In the genomic region with DNA sequence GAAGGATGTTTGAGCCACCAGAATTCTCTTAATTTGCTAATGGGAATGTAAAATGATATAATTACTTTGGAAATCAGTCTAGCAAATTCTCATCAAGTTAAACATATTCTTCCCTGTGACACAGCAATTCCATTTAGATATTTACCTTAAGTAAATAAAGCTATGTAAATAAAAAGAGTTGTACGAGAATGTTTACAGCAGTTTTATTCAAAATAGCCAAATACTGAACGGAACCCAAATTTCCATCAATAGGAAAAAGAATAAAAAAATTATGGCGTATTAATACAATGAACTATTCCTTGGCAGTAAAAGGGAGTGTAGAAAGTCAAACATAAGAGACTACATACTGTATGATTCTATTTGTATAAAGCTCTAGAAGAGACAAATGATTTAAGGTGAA, we compare ENCODE assay signal across 22 cellular contexts. TPM values are rescaled to one million over a fixed set of nuclear protein-coding genes. Genes with fewer than 3 reads are reported as not detected.
A peak's percentile ranks its signal among the peaks of the same experiment; 100 is the strongest.
DNase-seq lines count a peak whose midpoint lies in the region; ATAC-seq, FAIRE-seq and TF ChIP-seq lines count a peak whose summit lies in the region.
"Had no signal": no experiment of that assay in that cellular context is flagged by ENCODE, and none has a peak within 500 bp of the region (broad histone marks: within the 10 kb centered on the region; RNA-seq: fewer than 3 reads in every experiment).

No MANE protein-coding gene starts in this region.

- no TSS peak for BruUV-seq in HepG2 (replicated peaks; lab: Mats Ljungman, UMichigan)

- CTCF ChIA-PET in HepG2 (lab: Yijun Ruan, JAX; ENCODE audit: low intra/inter-chr PET ratio, low total read pairs), result no interaction called here

- H3K79me2 ChIP-seq in HepG2 (ENCODE audit: insufficient read depth, low read length), result no peaks in the 10 kb centered on the region

- no peak for TF ChIP-seq RAD21 in HepG2 (CRISPR knock-in tag; IDR thresholded peaks at IDR 0.05)

- H3K36me3 ChIP-seq in HepG2 (replicated peaks in 1 of 2; ENCODE audit: control insufficient read depth in 1 of 2, insufficient read depth in 2 of 2, low read length in 2 of 2) (peaks cover 3 to 32% of the 10 kb centered on the region in 2 experiments; a peak in 4 of 5 replicates), right lobe of liver (no peaks in the 10 kb centered on the region)

- H4K20me1 ChIP-seq in HepG2 (ENCODE audit: insufficient read depth, low read length), result no peaks in the 10 kb centered on the region
- H4K20me1 ChIP-seq: BLaER1 treated with 17β-estradiol and CSF1 and Interleukin-3, amounts not matched to agents 10 nM and 100 nM had no signal

- no peak overlapping the region for H2AFZ ChIP-seq in HepG2 (ENCODE audit: low read length)
- H2AFZ ChIP-seq: GM23338 had no signal

- in situ Hi-C loops in HepG2 (cut with HindIII; ENCODE audit: extremely low pct_ligation_motif_present, low pct_unique_long_range_greater_than_20kb) (no loop called here), ACHN (cut with HindIII; ENCODE audit: low pct_ligation_motif_present, low pct_unique_long_range_greater_than_20kb, low sequenced_read_pairs) (no loop called here)

- H3K9ac ChIP-seq in HepG2 (ENCODE audit: insufficient read depth, low read depth, low read length), result no peak overlapping the region
- H3K9ac ChIP-seq: BLaER1 treated with 17β-estradiol and CSF1 and Interleukin-3, amounts not matched to agents 10 nM and 100 nM had no signal

- no peak for TF ChIP-seq POLR2A in HepG2 (IDR thresholded peaks at IDR 0.05; ENCODE audit: insufficient read depth in 1 of 2, low read depth in 2 of 2, low read length in 2 of 2)
- no peak for TF ChIP-seq POLR2A in right lobe of liver (IDR thresholded peaks at IDR 0.05)

- H3K4me1 ChIP-seq in HepG2 (ENCODE audit: insufficient read depth, low read length) (no peaks in the 10 kb centered on the region), right lobe of liver (no peaks in the 10 kb centered on the region), foreskin keratinocyte (peaks cover 22% of the 10 kb centered on the region)
- H3K4me1 ChIP-seq: BE2C had no signal

- 95% methylated on average over 3 of the region's 3 CpGs for WGBS in HepG2 (ENCODE audit: low lambda C conversion rate)
- WGBS in right lobe of liver (ENCODE audit: insufficient coverage, low coverage, low lambda C conversion rate, missing lambda C conversion rate), result 81% methylated on average over 3 of the region's 3 CpGs

- intact Hi-C loops in HepG2 (cut with micrococcal nuclease; ENCODE audit: unreplicated experiment) (no loop called here), right lobe of liver (cut with DNase I) (no loop called here)

- FAIRE-seq in HepG2 (lab: Jason Lieb, UNC), result no peak
- peak; percentile 25 for FAIRE-seq in G401.6 (lab: Jason Lieb, UNC)
- FAIRE-seq: D721Med, GM12891, GM18507 had no signal

- ATAC-seq in HepG2, result no peak
- ATAC-seq in right lobe of liver, result no peak
- ATAC-seq in foreskin keratinocyte, result no peak
- ATAC-seq: GM23338 had no signal

- POLR2A ChIA-PET in HepG2 (lab: Yijun Ruan, JAX), result no interaction called here

- no peak for DNase-seq in HepG2 (ENCODE audit: low spot score)
- DNase-seq in right lobe of liver, result no peak
- peak; percentile 56 for DNase-seq in LNCaP clone FGC (ENCODE audit: low read depth)
- DNase-seq in foreskin keratinocyte, result no peak
- DNase-seq in stimulated activated CD4-positive, alpha-beta T cell treated with anti-CD3 and anti-CD28 coated beads, Interleukin-12 subunit alpha, Interleukin-12 subunit beta, amount 100 ng/mL, for 4 hours, result no peak
- no peak for DNase-seq in activated effector memory CD4-positive, alpha-beta T cell treated with anti-CD3 and anti-CD28 coated beads, Interleukin-2, amount 50 U/mL, for 16 hours
- DNase-seq in ACHN, result no peak
- DNase-seq: AML-193; BE2C; CD4-positive, alpha-beta T cell; CD8-positive, alpha-beta memory T cell; DMS 273 treated with DMSO at 0.1 percent for 48 hours; DMS79; EL; GF-D8; H9 had no signal

- H3K27ac ChIP-seq in HepG2 (ENCODE audit: extremely low read length, insufficient read depth, low read length) (no peak overlapping the region), right lobe of liver (no peak overlapping the region), foreskin keratinocyte (peak overlapping the region; percentile 22)
- H3K27ac ChIP-seq: BLaER1 treated with 17β-estradiol and CSF1 and Interleukin-3, amounts not matched to agents 10 nM and 100 nM had no signal

- TF ChIP-seq EP300 in HepG2 (IDR thresholded peaks at IDR 0.05; ENCODE audit: low read depth in 2 of 2, low read length in 2 of 2) (no peak), HepG2 (CRISPR knock-in tag; IDR thresholded peaks at IDR 0.05; ENCODE audit: borderline replicate concordance) (no peak)

- TF ChIP-seq CTCF in HepG2 (CRISPR knock-in tag; IDR thresholded peaks at IDR 0.05) (no peak), right lobe of liver (IDR thresholded peaks at IDR 0.05) (no peak), LNCaP clone FGC (IDR thresholded peaks at IDR 0.05; ENCODE audit: control insufficient read depth, extremely low read depth, insufficient read depth) (no peak), foreskin keratinocyte (conservative IDR thresholded peaks at IDR 0.05) (no peak)

- H3K9me3 ChIP-seq in HepG2 (ENCODE audit: low read length) (no peaks in the 10 kb centered on the region), right lobe of liver (no peaks in the 10 kb centered on the region)
- H3K9me3 ChIP-seq: BE2C had no signal

- no peaks in the 10 kb centered on the region for H3K27me3 ChIP-seq in HepG2 (ENCODE audit: control insufficient read depth in 1 of 2, insufficient read depth in 2 of 2, low read length in 2 of 2)
- H3K27me3 ChIP-seq in right lobe of liver, result no peaks in the 10 kb centered on the region
- no peaks in the 10 kb centered on the region for H3K27me3 ChIP-seq in foreskin keratinocyte
- H3K27me3 ChIP-seq: BE2C; BLaER1 treated with 17β-estradiol and CSF1 and Interleukin-3, amounts not matched to agents 10 nM and 100 nM had no signal

- no peak overlapping the region for H3K4me2 ChIP-seq in HepG2 (ENCODE audit: low read depth, low read length)
- H3K4me2 ChIP-seq: BLaER1 treated with 17β-estradiol and CSF1 and Interleukin-3, amounts not matched to agents 10 nM and 100 nM; GM23338 had no signal

- H3K4me3 ChIP-seq in HepG2 (replicated peaks in 1 of 3; ENCODE audit: insufficient read depth in 1 of 3, low read depth in 2 of 3, low read length in 3 of 3) (no peak overlapping the region), right lobe of liver (no peak overlapping the region), LNCaP clone FGC (ENCODE audit: low read depth, low read length) (no peak overlapping the region; the same call in 1 of the 2 replicates)
- H3K4me3 ChIP-seq: BLaER1 treated with 17β-estradiol and CSF1 and Interleukin-3, amounts not matched to agents 10 nM and 100 nM; GM23338 had no signal

RNA-seq across cellular contexts. Expression of a gene that starts 45.8 kb away (rescaled TPM):
- total RNA-seq in HepG2 (2016; rRNA removed; fragmentation: Illumina TruSeq; extraction: Trizol), result 19.8 and 38.0 TPM in 2 replicates
- 1.2 and 1.5 TPM in 2 replicates for total RNA-seq in HepG2 (2016; cell fraction: cytosol; rRNA removed; fragmentation: Illumina TruSeq; extraction: Trizol; ENCODE audit: low read depth)
- total RNA-seq in HepG2 (2016; cell fraction: insoluble cytoplasmic fraction; rRNA removed; fragmentation: Illumina TruSeq; extraction: Trizol), result 17.1 and 31.3 TPM in 2 replicates
- 3.9 and 4.1 TPM in 2 replicates for total RNA-seq in HepG2 (2016; cell fraction: membrane; rRNA removed; fragmentation: Illumina TruSeq; extraction: Trizol)
- 39.1 and 41.0 TPM in 2 replicates for total RNA-seq in HepG2 (2016; cell fraction: nucleus; rRNA removed; fragmentation: Illumina TruSeq; extraction: Trizol)
- polyA plus RNA-seq in HepG2 (2011; rRNA removed), result 1.1 and 2.1 TPM in 2 replicates
- polyA plus RNA-seq in HepG2 (2011; cell fraction: cytosol; rRNA removed), result 0.63 and 0.66 TPM in 2 replicates
- 1.4 and 2.0 TPM in 2 replicates for polyA plus RNA-seq in HepG2 (2011; cell fraction: nucleus; rRNA removed)
- 1.9 and 5.7 TPM in 2 replicates for polyA plus RNA-seq in HepG2 (2012)
- polyA plus RNA-seq in HepG2 (2016; cell fraction: cytosol; fragmentation: Illumina TruSeq; extraction: Trizol; ENCODE audit: low read depth), result 0.17 and 0.21 TPM in 2 replicates
- 13.6 and 16.1 TPM in 2 replicates for polyA plus RNA-seq in HepG2 (2016; cell fraction: insoluble cytoplasmic fraction; fragmentation: Illumina TruSeq; extraction: Trizol; ENCODE audit: low read depth)
- polyA plus RNA-seq in HepG2 (2016; cell fraction: membrane; fragmentation: Illumina TruSeq; extraction: Trizol; ENCODE audit: low read depth), result 0.65 and 0.90 TPM in 2 replicates
- 23.5 and 24.3 TPM in 2 replicates for polyA plus RNA-seq in HepG2 (2016; cell fraction: nucleus; fragmentation: Illumina TruSeq; extraction: Trizol; ENCODE audit: insufficient read depth, low read depth)
- 3.1 and 4.2 TPM in 2 replicates for polyA minus RNA-seq in HepG2 (2011; rRNA and poly(A)+ RNA removed; ENCODE audit: low replicate concordance)
- 2.8 and 4.2 TPM in 2 replicates for polyA minus RNA-seq in HepG2 (2011; cell fraction: cytosol; rRNA and poly(A)+ RNA removed)
- polyA minus RNA-seq in HepG2 (2011; cell fraction: nucleus; rRNA and poly(A)+ RNA removed), result 20.9 and 24.8 TPM in 2 replicates
- 1 to 10 TPM in 2 of 6 experiments, under 1 TPM in 3, not detected in 1; 0.63 to 1.7 (median 0.93) TPM for total RNA-seq in right lobe of liver
- total RNA-seq in foreskin keratinocyte, result 23.6 and 31.1 TPM in 2 replicates
- 3.5 and 5.4 TPM in 2 replicates for polyA plus RNA-seq in foreskin keratinocyte

RNA-seq across cellular contexts. Expression of a gene that starts 52.7 kb away (rescaled TPM):
- total RNA-seq in HepG2 (2016; rRNA removed; fragmentation: Illumina TruSeq; extraction: Trizol), result 46.2 and 61.0 TPM in 2 replicates
- 5.9 and 7.4 TPM in 2 replicates for total RNA-seq in HepG2 (2016; cell fraction: cytosol; rRNA removed; fragmentation: Illumina TruSeq; extraction: Trizol; ENCODE audit: low read depth)
- total RNA-seq in HepG2 (2016; cell fraction: insoluble cytoplasmic fraction; rRNA removed; fragmentation: Illumina TruSeq; extraction: Trizol), result 43.7 and 65.1 TPM in 2 replicates
- 9.9 and 10.2 TPM in 2 replicates for total RNA-seq in HepG2 (2016; cell fraction: membrane; rRNA removed; fragmentation: Illumina TruSeq; extraction: Trizol)
- total RNA-seq in HepG2 (2016; cell fraction: nucleus; rRNA removed; fragmentation: Illumina TruSeq; extraction: Trizol), result 25.2 and 26.4 TPM in 2 replicates
- polyA plus RNA-seq in HepG2 (2011; rRNA removed), result 29.1 and 34.8 TPM in 2 replicates
- polyA plus RNA-seq in HepG2 (2011; cell fraction: cytosol; rRNA removed), result 13.8 and 17.3 TPM in 2 replicates
- polyA plus RNA-seq in HepG2 (2011; cell fraction: nucleus; rRNA removed), result 27.4 and 37.3 TPM in 2 replicates
- polyA plus RNA-seq in HepG2 (2012), result 18.9 and 28.5 TPM in 2 replicates
- polyA plus RNA-seq in HepG2 (2016; cell fraction: cytosol; fragmentation: Illumina TruSeq; extraction: Trizol; ENCODE audit: low read depth), result 4.4 and 4.7 TPM in 2 replicates
- 55.9 and 59.9 TPM in 2 replicates for polyA plus RNA-seq in HepG2 (2016; cell fraction: insoluble cytoplasmic fraction; fragmentation: Illumina TruSeq; extraction: Trizol; ENCODE audit: low read depth)
- polyA plus RNA-seq in HepG2 (2016; cell fraction: membrane; fragmentation: Illumina TruSeq; extraction: Trizol; ENCODE audit: low read depth), result 6.3 and 6.9 TPM in 2 replicates
- polyA plus RNA-seq in HepG2 (2016; cell fraction: nucleus; fragmentation: Illumina TruSeq; extraction: Trizol; ENCODE audit: insufficient read depth, low read depth), result 36.7 and 40.0 TPM in 2 replicates
- 4.5 and 6.4 TPM in 2 replicates for polyA minus RNA-seq in HepG2 (2011; rRNA and poly(A)+ RNA removed; ENCODE audit: low replicate concordance)
- polyA minus RNA-seq in HepG2 (2011; cell fraction: cytosol; rRNA and poly(A)+ RNA removed), result 3.3 and 9.4 TPM in 2 replicates
- 19.2 and 27.6 TPM in 2 replicates for polyA minus RNA-seq in HepG2 (2011; cell fraction: nucleus; rRNA and poly(A)+ RNA removed)
- 10 to 100 TPM; 32.3 to 70.6 (median 47.2) TPM for total RNA-seq in right lobe of liver
- 23.6 and 32.0 TPM in 2 replicates for total RNA-seq in foreskin keratinocyte
- 25.9 and 29.5 TPM in 2 replicates for polyA plus RNA-seq in foreskin keratinocyte
